Comparison of ENCODE assay signal across 34 cellular contexts in the genomic region with DNA sequence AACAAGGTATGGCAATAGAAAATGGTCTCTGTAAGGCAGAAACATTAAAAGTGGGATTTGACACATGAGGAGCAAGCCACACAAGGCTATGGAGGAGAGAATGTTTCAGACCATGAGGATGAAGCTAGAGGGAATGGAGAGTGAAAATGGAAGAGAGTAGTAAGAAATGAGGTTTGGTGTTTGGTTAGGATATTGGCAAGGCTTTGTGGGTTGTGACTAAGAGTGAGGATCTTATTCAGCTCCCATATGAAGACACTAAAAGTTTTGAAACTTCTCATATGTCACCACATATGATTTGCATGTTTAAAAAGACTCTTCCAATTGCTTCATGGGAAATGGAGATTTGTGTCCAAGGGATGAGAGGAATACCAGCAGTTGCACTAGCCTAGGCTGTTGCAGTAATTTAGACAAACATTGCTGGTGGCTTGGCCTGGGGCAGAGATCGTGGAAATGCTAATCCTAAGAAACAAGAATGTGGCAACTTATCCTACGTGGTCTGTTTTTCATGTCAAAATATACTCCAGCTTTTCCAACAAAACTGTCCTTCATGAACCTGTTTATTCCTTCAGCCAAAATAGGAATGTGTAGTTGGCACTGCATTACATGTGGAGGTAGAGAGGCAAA.
"Had no signal": no experiment of that assay in that cellular context is flagged by ENCODE, and none has a peak within 500 bp of the region (broad histone marks: within the 10 kb centered on the region; RNA-seq: fewer than 3 reads in every experiment).

No MANE protein-coding gene starts in this region.

- H3K36me3 Mint-ChIP-seq: activated CD4-positive, alpha-beta memory T cell treated with anti-CD3 and anti-CD28 coated beads for 36 hours; activated naive CD4-positive, alpha-beta T cell treated with anti-CD3 and anti-CD28 coated beads, Interleukin-2, amount 50 U/mL, for 24 hours; activated naive CD8-positive, alpha-beta T cell treated with anti-CD3 and anti-CD28 coated beads for 36 hours had no signal

- H3K27me3 Mint-ChIP-seq: activated B cell treated with CpG ODN at 0.5 μM for 24 hours; activated CD4-positive, alpha-beta memory T cell treated with anti-CD3 and anti-CD28 coated beads for 36 hours; activated CD4-positive, alpha-beta T cell treated with anti-CD3 and anti-CD28 coated beads, Interleukin-2, amount 10 ng/mL, durations not matched to agents 24 days and 14 days; activated CD8-positive, alpha-beta T cell treated with anti-CD3 and anti-CD28 coated beads for 36 hours; activated naive CD4-positive, alpha-beta T cell treated with anti-CD3 and anti-CD28 coated beads, Interleukin-2, amount 50 U/mL, for 24 hours; activated naive CD8-positive, alpha-beta T cell treated with anti-CD3 and anti-CD28 coated beads for 36 hours; activated T-helper 17 cell treated with anti-CD3 and anti-CD28 coated beads, Interleukin-2, amount 50 U/mL, for 72 hours had no signal

- H3K4me1 ChIP-seq: adrenal gland, body of pancreas, breast epithelium had no signal

- ATAC-seq: activated CD8-positive, alpha-beta T cell treated with anti-CD3 and anti-CD28 coated beads for 36 hours; activated T-helper 17 cell treated with anti-CD3 and anti-CD28 coated beads, Interleukin-2, amount 50 U/mL, for 72 hours; body of pancreas had no signal

- H3K4me3 ChIP-seq: adrenal gland, body of pancreas, breast epithelium had no signal

- DNase-seq: activated B cell treated with CpG ODN at 0.5 μM for 24 hours; activated CD4-positive, alpha-beta memory T cell treated with anti-CD3 and anti-CD28 coated beads for 36 hours; activated CD4-positive, alpha-beta T cell treated with anti-CD3 and anti-CD28 coated beads for 4 hours; activated CD4-positive, alpha-beta T cell treated with anti-CD3 and anti-CD28 coated beads, Interleukin-2, amount 10 ng/mL, durations not matched to agents 24 days and 14 days; activated CD4-positive, alpha-beta T cell treated with anti-CD3 and anti-CD28 coated beads, Interleukin-2, amount 50 U/mL, for 1 hour; activated CD4-positive, alpha-beta T cell treated with anti-CD3 and anti-CD28 coated beads, Interleukin-2, amount 50 U/mL, for 4 hours; activated CD4-positive, CD25-positive, alpha-beta regulatory T cell treated with anti-CD3 and anti-CD28 coated beads, Interleukin-2, amount 50 U/mL, for 72 hours; activated CD8-positive, alpha-beta memory T cell treated with anti-CD3 and anti-CD28 coated beads, Interleukin-2, amount 50 U/mL, for 4 hours; activated CD8-positive, alpha-beta T cell treated with anti-CD3 and anti-CD28 coated beads for 36 hours; activated effector memory CD4-positive, alpha-beta T cell treated with anti-CD3 and anti-CD28 coated beads, Interleukin-2, amount 50 U/mL, for 16 hours; activated gamma-delta T cell treated with Interleukin-2 at 50 U/mL for 16 hours; activated naive CD4-positive, alpha-beta T cell; activated naive CD4-positive, alpha-beta T cell treated with anti-CD3 and anti-CD28 coated beads for 36 hours; activated naive CD8-positive, alpha-beta T cell treated with anti-CD3 and anti-CD28 coated beads for 36 hours; activated T-cell treated with anti-CD3 and anti-CD28 coated beads for 4 hours; activated T-cell treated with anti-CD3 and anti-CD28 coated beads, Interleukin-2, amount 50 U/mL, for 1 hour; activated T-cell treated with anti-CD3 and anti-CD28 coated beads, Interleukin-2, amount 50 U/mL, for 48 hours; adrenal gland; amniotic stem cell; aorta; body of pancreas; brain microvascular endothelial cell; central memory CD4-positive, alpha-beta T cell; SW 1271; T-helper 1 cell; T-helper 2 cell; T-helper 9 cell; WERI-Rb-1 had no signal

- H3K4me1 Mint-ChIP-seq: activated B cell treated with CpG ODN at 0.5 μM for 24 hours; activated CD4-positive, alpha-beta T cell treated with anti-CD3 and anti-CD28 coated beads, Interleukin-2, amount 10 ng/mL, durations not matched to agents 24 days and 14 days; activated naive CD4-positive, alpha-beta T cell treated with anti-CD3 and anti-CD28 coated beads, Interleukin-2, amount 50 U/mL, for 24 hours; activated naive CD8-positive, alpha-beta T cell treated with anti-CD3 and anti-CD28 coated beads for 36 hours; activated T-helper 17 cell treated with anti-CD3 and anti-CD28 coated beads, Interleukin-2, amount 50 U/mL, for 72 hours had no signal

- H3K4me3 Mint-ChIP-seq: activated B cell treated with CpG ODN at 0.5 μM for 24 hours; activated CD4-positive, alpha-beta memory T cell treated with anti-CD3 and anti-CD28 coated beads for 36 hours; activated CD4-positive, alpha-beta T cell treated with anti-CD3 and anti-CD28 coated beads, Interleukin-2, amount 10 ng/mL, durations not matched to agents 24 days and 14 days; activated CD8-positive, alpha-beta T cell treated with anti-CD3 and anti-CD28 coated beads for 36 hours; activated naive CD4-positive, alpha-beta T cell treated with anti-CD3 and anti-CD28 coated beads for 36 hours; activated naive CD4-positive, alpha-beta T cell treated with anti-CD3 and anti-CD28 coated beads, Interleukin-2, amount 50 U/mL, for 24 hours; activated naive CD8-positive, alpha-beta T cell treated with anti-CD3 and anti-CD28 coated beads for 36 hours; activated T-helper 1 cell treated with anti-CD3 and anti-CD28 coated beads, Interleukin-12 subunit alpha, Interleukin-12 subunit beta, Interleukin-2, Interleukin-4 antibody, amounts not matched to agents 30 ng/mL and 10 ng/mL and 1 ng/mL, durations not matched to agents 14 hours and 24 hours and 36 hours; activated T-helper 17 cell treated with anti-CD3 and anti-CD28 coated beads, Interleukin-2, amount 50 U/mL, for 72 hours; T-helper 1 cell treated with Interleukin-12 subunit alpha and Interleukin-12 subunit beta and Interleukin-4 antibody, amounts not matched to agents 30 μg/mL and 1 μg/mL, for 36 hours; T-helper 2 cell treated with Interferon-gamma antibody and Interleukin-4, amounts not matched to agents 5 μg/mL and 100 μg/mL, for 36 hours had no signal

- H3K9me3 ChIP-seq: adrenal gland, body of pancreas, breast epithelium had no signal

- H3K9me3 Mint-ChIP-seq: activated B cell treated with CpG ODN at 0.5 μM for 24 hours; activated CD4-positive, alpha-beta T cell treated with anti-CD3 and anti-CD28 coated beads, Interleukin-2, amount 10 ng/mL, durations not matched to agents 24 days and 14 days; activated CD8-positive, alpha-beta T cell treated with anti-CD3 and anti-CD28 coated beads for 36 hours; activated naive CD4-positive, alpha-beta T cell treated with anti-CD3 and anti-CD28 coated beads for 36 hours; activated naive CD4-positive, alpha-beta T cell treated with anti-CD3 and anti-CD28 coated beads, Interleukin-2, amount 50 U/mL, for 24 hours; activated naive CD8-positive, alpha-beta T cell treated with anti-CD3 and anti-CD28 coated beads for 36 hours; activated T-helper 1 cell treated with anti-CD3 and anti-CD28 coated beads, Interleukin-12 subunit alpha, Interleukin-12 subunit beta, Interleukin-2, Interleukin-4 antibody, amounts not matched to agents 30 ng/mL and 10 ng/mL and 1 ng/mL, durations not matched to agents 14 hours and 24 hours and 36 hours; T-helper 1 cell treated with Interleukin-12 subunit alpha and Interleukin-12 subunit beta and Interleukin-4 antibody, amounts not matched to agents 30 μg/mL and 1 μg/mL, for 36 hours; T-helper 2 cell treated with Interferon-gamma antibody and Interleukin-4, amounts not matched to agents 5 μg/mL and 100 μg/mL, for 36 hours had no signal

- H3K27ac ChIP-seq: adrenal gland, body of pancreas, brain microvascular endothelial cell, breast epithelium, WERI-Rb-1 had no signal

- H3K27me3 ChIP-seq: adrenal gland, body of pancreas, brain microvascular endothelial cell, breast epithelium had no signal

- H3K36me3 ChIP-seq: adrenal gland, brain microvascular endothelial cell, breast epithelium, WERI-Rb-1 had no signal

- H3K27ac Mint-ChIP-seq: activated B cell treated with CpG ODN at 0.5 μM for 24 hours; activated CD4-positive, alpha-beta memory T cell treated with anti-CD3 and anti-CD28 coated beads for 36 hours; activated CD4-positive, alpha-beta T cell treated with anti-CD3 and anti-CD28 coated beads, Interleukin-2, amount 10 ng/mL, durations not matched to agents 24 days and 14 days; activated CD8-positive, alpha-beta T cell treated with anti-CD3 and anti-CD28 coated beads for 36 hours; activated naive CD4-positive, alpha-beta T cell treated with anti-CD3 and anti-CD28 coated beads for 36 hours; activated naive CD4-positive, alpha-beta T cell treated with anti-CD3 and anti-CD28 coated beads, Interleukin-2, amount 50 U/mL, for 24 hours; activated naive CD8-positive, alpha-beta T cell treated with anti-CD3 and anti-CD28 coated beads for 36 hours; activated T-helper 1 cell treated with anti-CD3 and anti-CD28 coated beads, Interleukin-12 subunit alpha, Interleukin-12 subunit beta, Interleukin-2, Interleukin-4 antibody, amounts not matched to agents 30 ng/mL and 10 ng/mL and 1 ng/mL, durations not matched to agents 14 hours and 24 hours and 36 hours; activated T-helper 17 cell treated with anti-CD3 and anti-CD28 coated beads, Interleukin-2, amount 50 U/mL, for 72 hours; T-helper 1 cell treated with Interleukin-12 subunit alpha and Interleukin-12 subunit beta and Interleukin-4 antibody, amounts not matched to agents 30 μg/mL and 1 μg/mL, for 36 hours; T-helper 2 cell treated with Interferon-gamma antibody and Interleukin-4, amounts not matched to agents 5 μg/mL and 100 μg/mL, for 36 hours had no signal
